In genomic region chr9:33136721-33137120, GRCh38 we compare ENCODE assay signal across 9 cellular contexts. TPM values are rescaled to one million over a fixed set of nuclear protein-coding genes. Genes with fewer than 3 reads are reported as not detected.
DNase-seq lines count a peak whose midpoint lies in the region; ATAC-seq and TF ChIP-seq lines count a peak whose summit lies in the region.
"Had no signal": no experiment of that assay in that cellular context is flagged by ENCODE, and none has a peak within 500 bp of the region (broad histone marks: within the 10 kb centered on the region; RNA-seq: fewer than 3 reads in every experiment).

No MANE protein-coding gene starts in this region.

- H3K9me3 Mint-ChIP-seq in activated T-helper 1 cell treated with anti-CD3 and anti-CD28 coated beads, Interleukin-12 subunit alpha, Interleukin-12 subunit beta, Interleukin-2, Interleukin-4 antibody, amounts not matched to agents 30 ng/mL and 10 ng/mL and 1 ng/mL, durations not matched to agents 14 hours and 24 hours and 36 hours: no peaks in the 10 kb centered on the region
- no peaks in the 10 kb centered on the region for H3K9me3 Mint-ChIP-seq in natural killer cell

- WGBS in thyroid gland, 2 donors: 64 to 66% methylated on average over 7 of the region's 7 CpGs

- no peak for TF ChIP-seq CTCF in GM12865 (IDR thresholded peaks at IDR 0.05; ENCODE audit: insufficient read depth, low read depth, low read length, missing control alignments)
- TF ChIP-seq CTCF in natural killer cell (IDR thresholded peaks at IDR 0.05): no peak
- TF ChIP-seq CTCF in thyroid gland (IDR thresholded peaks at IDR 0.05): no peak

- ATAC-seq in GM19452 (IDR thresholded peaks at IDR 0.05; ENCODE audit: unreplicated experiment): peak; percentile 38
- peak; percentile 20 to 36 (median 24) for ATAC-seq in natural killer cell
- ATAC-seq in GM21723 (IDR thresholded peaks at IDR 0.05; ENCODE audit: unreplicated experiment): no peak

- peak overlapping the region in 1 of 3 donors; percentile 6 for H3K27ac ChIP-seq in thyroid gland

- H3K27ac Mint-ChIP-seq in activated T-helper 1 cell treated with anti-CD3 and anti-CD28 coated beads, Interleukin-12 subunit alpha, Interleukin-12 subunit beta, Interleukin-2, Interleukin-4 antibody, amounts not matched to agents 30 ng/mL and 10 ng/mL and 1 ng/mL, durations not matched to agents 14 hours and 24 hours and 36 hours: peak overlapping the region; percentile 74
- peak overlapping the region; percentile 89 to 98 for H3K27ac Mint-ChIP-seq in natural killer cell

- no peaks in the 10 kb centered on the region for H3K27me3 Mint-ChIP-seq in activated T-helper 1 cell treated with anti-CD3 and anti-CD28 coated beads, Interleukin-12 subunit alpha, Interleukin-12 subunit beta, Interleukin-2, Interleukin-4 antibody, amounts not matched to agents 30 ng/mL and 10 ng/mL and 1 ng/mL, durations not matched to agents 14 hours and 24 hours and 36 hours (ENCODE audit: insufficient read depth)
- H3K27me3 Mint-ChIP-seq in natural killer cell (ENCODE audit: low read depth in 2 of 2): no peaks in the 10 kb centered on the region

- H3K4me1 Mint-ChIP-seq in activated T-helper 1 cell treated with anti-CD3 and anti-CD28 coated beads, Interleukin-12 subunit alpha, Interleukin-12 subunit beta, Interleukin-2, Interleukin-4 antibody, amounts not matched to agents 30 ng/mL and 10 ng/mL and 1 ng/mL, durations not matched to agents 14 hours and 24 hours and 36 hours (ENCODE audit: low read depth): peaks cover 65% of the 10 kb centered on the region
- peaks cover 78 to 89% of the 10 kb centered on the region in 2 donors for H3K4me1 Mint-ChIP-seq in natural killer cell

- H3K27me3 ChIP-seq in thyroid gland: no peaks in the 10 kb centered on the region

- no peaks in the 10 kb centered on the region for H3K9me3 ChIP-seq in thyroid gland

- intact Hi-C loops in activated T-helper 1 cell treated with anti-CD3 and anti-CD28 coated beads, Interleukin-12 subunit alpha, Interleukin-12 subunit beta, Interleukin-2, Interleukin-4 antibody, amounts not matched to agents 30 ng/mL and 10 ng/mL and 1 ng/mL, durations not matched to agents 14 hours and 24 hours and 36 hours (cut with micrococcal nuclease): no loop called here
- intact Hi-C loops in natural killer cell (cut with micrococcal nuclease) (no loop called here), thyroid gland (cut with DNase I) (no loop called here)

- DNase-seq in GM12865 (ENCODE audit: low read depth) (peak; percentile 61), natural killer cell (no peak), thyroid gland (no peak), EL (no peak)
- no peak for DNase-seq in activated T-helper 1 cell treated with anti-CD3 and anti-CD28 coated beads, Interleukin-12 subunit alpha, Interleukin-12 subunit beta, Interleukin-2, Interleukin-4 antibody, amounts not matched to agents 30 ng/mL and 10 ng/mL and 1 ng/mL, durations not matched to agents 14 hours and 24 hours and 36 hours (ENCODE audit: low spot score)
- DNase-seq in stimulated activated CD4-positive, alpha-beta T cell treated with anti-CD3 and anti-CD28 coated beads, Interleukin-12 subunit alpha, Interleukin-12 subunit beta, amount 100 ng/mL, for 4 hours: no peak
- DNase-seq: T1000 had no signal

- TF ChIP-seq POLR2A in thyroid gland (IDR thresholded peaks at IDR 0.05): no peak

- H3K4me3 Mint-ChIP-seq in activated T-helper 1 cell treated with anti-CD3 and anti-CD28 coated beads, Interleukin-12 subunit alpha, Interleukin-12 subunit beta, Interleukin-2, Interleukin-4 antibody, amounts not matched to agents 30 ng/mL and 10 ng/mL and 1 ng/mL, durations not matched to agents 14 hours and 24 hours and 36 hours: peak overlapping the region; percentile 0
- H3K4me3 Mint-ChIP-seq in natural killer cell: peak overlapping the region; percentile 65

- H3K4me3 ChIP-seq in GM12865 (ENCODE audit: low read depth, low read length) (no peak overlapping the region), thyroid gland (replicated peaks in 1 of 3) (no peak overlapping the region)

- peaks cover 40 to 81% of the 10 kb centered on the region in 2 donors for H3K4me1 ChIP-seq in thyroid gland

- peaks cover 33% of the 10 kb centered on the region for H3K36me3 Mint-ChIP-seq in activated T-helper 1 cell treated with anti-CD3 and anti-CD28 coated beads, Interleukin-12 subunit alpha, Interleukin-12 subunit beta, Interleukin-2, Interleukin-4 antibody, amounts not matched to agents 30 ng/mL and 10 ng/mL and 1 ng/mL, durations not matched to agents 14 hours and 24 hours and 36 hours (ENCODE audit: low read depth)
- H3K36me3 Mint-ChIP-seq in natural killer cell: peaks cover 11% of the 10 kb centered on the region

- peaks cover 16 to 17% of the 10 kb centered on the region in 2 donors for H3K36me3 ChIP-seq in thyroid gland

RNA-seq across cellular contexts. Expression of gene B4GALT1, which starts 30.4 kb away (rescaled TPM):
- 64.4 and 66.5 TPM in 2 replicates for total RNA-seq in activated T-helper 1 cell treated with anti-CD3 and anti-CD28 coated beads, Interleukin-12 subunit alpha, Interleukin-12 subunit beta, Interleukin-2, Interleukin-4 antibody, amounts not matched to agents 30 ng/mL and 10 ng/mL and 1 ng/mL, durations not matched to agents 14 hours and 24 hours and 36 hours
- total RNA-seq in natural killer cell: 100 to 1,000 TPM; 122 to 143 (median 128) TPM
- total RNA-seq in thyroid gland: 100 to 1,000 TPM in 3 of 4 donors, 10 to 100 TPM in 1; 88.3 to 119 (median 103) TPM
